Comparison of ENCODE assay signal across 28 cellular contexts in the genomic region with DNA sequence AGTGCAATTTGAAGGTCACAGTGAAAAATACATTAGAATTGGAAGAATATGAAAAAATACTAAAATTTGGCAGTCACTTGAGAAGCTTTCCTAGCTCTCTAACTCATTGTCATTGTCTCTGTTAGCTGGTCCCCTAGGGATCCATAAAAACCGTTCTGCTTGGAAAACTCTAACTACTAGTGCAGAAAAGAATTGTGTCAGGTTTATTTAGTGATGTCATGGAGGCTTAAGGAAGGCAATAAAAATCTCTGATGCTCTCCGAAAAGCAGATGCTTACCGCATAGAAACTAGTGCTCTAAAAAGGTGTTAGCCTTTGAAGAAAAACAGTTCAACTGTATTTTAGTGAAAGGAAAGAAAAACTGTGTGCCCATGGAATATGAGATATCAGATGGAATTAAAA.
"Had no signal": no experiment of that assay in that cellular context is flagged by ENCODE, and none has a peak within 500 bp of the region (broad histone marks: within the 10 kb centered on the region; RNA-seq: fewer than 3 reads in every experiment).

No MANE protein-coding gene starts in this region.

- H3K4me3 ChIP-seq: body of pancreas, esophagus muscularis mucosa, heart right ventricle, left ventricle myocardium inferior, mucosa of descending colon, ovary, skin epidermis, uterus had no signal

- ATAC-seq: activated naive CD4-positive, alpha-beta T cell treated with anti-CD3 and anti-CD28 coated beads, Interleukin-2, amount 50 U/mL, for 72 hours; activated T-cell treated with anti-CD3 and anti-CD28 coated beads, Interleukin-2, amount 50 U/mL, for 72 hours; body of pancreas; heart right ventricle; mucosa of descending colon; sciatic nerve; stimulated activated effector memory CD8-positive, alpha-beta T cell treated with anti-CD3 and anti-CD28 coated beads, Interleukin-12 subunit alpha, Interleukin-12 subunit beta, amount 100 ng/mL, for 72 hours; stimulated activated naive CD8-positive, alpha-beta T cell treated with anti-CD3 and anti-CD28 coated beads, Interleukin-15, amount 100 ng/mL, for 72 hours had no signal

- H3K4me3 Mint-ChIP-seq: activated T-cell treated with anti-CD3 and anti-CD28 coated beads, Interleukin-2, amount 50 U/mL, for 72 hours; nephron; stimulated activated effector memory CD8-positive, alpha-beta T cell treated with anti-CD3 and anti-CD28 coated beads, Interleukin-12 subunit alpha, Interleukin-12 subunit beta, amount 100 ng/mL, for 72 hours; stimulated activated naive CD8-positive, alpha-beta T cell treated with anti-CD3 and anti-CD28 coated beads, Interleukin-15, amount 100 ng/mL, for 72 hours; type B pancreatic cell had no signal

- H3K27ac Mint-ChIP-seq: activated naive CD4-positive, alpha-beta T cell treated with anti-CD3 and anti-CD28 coated beads, Interleukin-2, amount 50 U/mL, for 72 hours; activated T-cell treated with anti-CD3 and anti-CD28 coated beads, Interleukin-2, amount 50 U/mL, for 72 hours; progenitor cell of endocrine pancreas; stimulated activated effector memory CD8-positive, alpha-beta T cell treated with anti-CD3 and anti-CD28 coated beads, Interleukin-12 subunit alpha, Interleukin-12 subunit beta, amount 100 ng/mL, for 72 hours; stimulated activated naive CD8-positive, alpha-beta T cell treated with anti-CD3 and anti-CD28 coated beads, Interleukin-15, amount 100 ng/mL, for 72 hours; type B pancreatic cell had no signal

- H3K27me3 Mint-ChIP-seq: stimulated activated naive CD8-positive, alpha-beta T cell treated with anti-CD3 and anti-CD28 coated beads, Interleukin-15, amount 100 ng/mL, for 72 hours; type B pancreatic cell had no signal

- H3K36me3 Mint-ChIP-seq: activated naive CD4-positive, alpha-beta T cell treated with anti-CD3 and anti-CD28 coated beads, Interleukin-2, amount 50 U/mL, for 72 hours; stimulated activated effector memory CD8-positive, alpha-beta T cell treated with anti-CD3 and anti-CD28 coated beads, Interleukin-12 subunit alpha, Interleukin-12 subunit beta, amount 100 ng/mL, for 72 hours; type B pancreatic cell had no signal

- H3K27me3 ChIP-seq: body of pancreas, esophagus muscularis mucosa, heart right ventricle, neutrophil, ovary, uterus had no signal

- H3K9me3 ChIP-seq: body of pancreas, esophagus muscularis mucosa, heart right ventricle, left ventricle myocardium inferior, neutrophil, ovary, uterus had no signal

- H3K4me1 Mint-ChIP-seq: stimulated activated effector memory CD8-positive, alpha-beta T cell treated with anti-CD3 and anti-CD28 coated beads, Interleukin-12 subunit alpha, Interleukin-12 subunit beta, amount 100 ng/mL, for 72 hours; stimulated activated naive CD8-positive, alpha-beta T cell treated with anti-CD3 and anti-CD28 coated beads, Interleukin-15, amount 100 ng/mL, for 72 hours had no signal

- H3K36me3 ChIP-seq: esophagus muscularis mucosa, heart right ventricle, left ventricle myocardium inferior, neutrophil, ovary, uterus had no signal

- H3K9me3 Mint-ChIP-seq: nephron, type B pancreatic cell had no signal

- DNase-seq: activated CD4-positive, alpha-beta T cell treated with anti-CD3 and anti-CD28 coated beads for 4 hours; activated CD4-positive, alpha-beta T cell treated with anti-CD3 and anti-CD28 coated beads, Interleukin-2, amount 50 U/mL, for 4 hours; activated CD4-positive, CD25-positive, alpha-beta regulatory T cell; activated naive CD4-positive, alpha-beta T cell; activated T-cell treated with anti-CD3 and anti-CD28 coated beads for 4 hours; activated T-cell treated with anti-CD3 and anti-CD28 coated beads, Interleukin-2, amount 50 U/mL, for 72 hours; anterior cingulate cortex; body of pancreas; dermis blood vessel endothelial cell; effector CD4-positive, alpha-beta T cell; foreskin melanocyte; heart right ventricle; left ventricle myocardium inferior; mucosa of descending colon; ovary; stimulated activated CD4-positive, alpha-beta T cell treated with anti-CD3 and anti-CD28 coated beads, Interleukin-4, amount 100 ng/mL, for 24 hours; stimulated activated naive CD8-positive, alpha-beta T cell treated with anti-CD3 and anti-CD28 coated beads, Interleukin-15, amount 100 ng/mL, for 72 hours; substantia nigra; uterus had no signal

- H3K4me1 ChIP-seq: body of pancreas, esophagus muscularis mucosa, heart right ventricle, left ventricle myocardium inferior, uterus had no signal

- H3K27ac ChIP-seq: body of pancreas, esophagus muscularis mucosa, heart right ventricle, left ventricle myocardium inferior, neutrophil, ovary, skin epidermis, uterus had no signal
